In the genomic region with DNA sequence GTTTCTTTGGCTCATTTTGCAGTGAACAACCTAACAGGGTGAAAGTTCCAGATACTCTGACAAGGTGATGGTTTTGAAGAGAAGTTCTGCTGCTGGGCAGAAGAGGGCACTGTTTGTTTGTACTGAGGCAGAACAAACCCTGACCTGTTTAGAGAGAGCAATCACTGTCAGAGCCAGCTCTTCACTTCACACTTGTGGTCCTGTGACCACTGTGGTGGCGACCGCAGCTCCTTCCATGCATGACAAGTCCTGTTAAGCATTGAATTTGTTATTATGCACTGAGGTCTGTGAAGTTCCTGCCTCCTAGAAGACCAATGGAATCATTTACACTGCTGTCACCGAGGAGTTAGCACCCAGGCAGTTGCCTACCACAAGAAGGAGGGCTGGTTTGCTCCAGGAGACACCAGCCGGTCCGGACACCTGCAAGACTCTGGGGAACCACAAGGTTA, we compare ENCODE assay signal across 8 cellular contexts.
DNase-seq lines count a peak whose midpoint lies in the region; ATAC-seq and TF ChIP-seq lines count a peak whose summit lies in the region.

No MANE protein-coding gene starts in this region.

- H3K9me3 Mint-ChIP-seq in activated T-helper 1 cell treated with anti-CD3 and anti-CD28 coated beads, Interleukin-12 subunit alpha, Interleukin-12 subunit beta, Interleukin-2, Interleukin-4 antibody, amounts not matched to agents 30 ng/mL and 10 ng/mL and 1 ng/mL, durations not matched to agents 14 hours and 24 hours and 36 hours = no peaks in the 10 kb centered on the region

- H3K4me3 ChIP-seq in Panc1 (ENCODE audit: low read depth in 2 of 2, low read length in 2 of 2) (no peak overlapping the region), fibroblast of villous mesenchyme (ENCODE audit: low read depth, low read length) (no peak overlapping the region), thoracic aorta (no peak overlapping the region)

- CTCF ChIA-PET in Panc1 (lab: Charles Lee) = no interaction called here

- POLR2A ChIA-PET in Panc1 (lab: Charles Lee) = no interaction called here

- H3K27me3 Mint-ChIP-seq in activated T-helper 1 cell treated with anti-CD3 and anti-CD28 coated beads, Interleukin-12 subunit alpha, Interleukin-12 subunit beta, Interleukin-2, Interleukin-4 antibody, amounts not matched to agents 30 ng/mL and 10 ng/mL and 1 ng/mL, durations not matched to agents 14 hours and 24 hours and 36 hours (ENCODE audit: insufficient read depth) = peaks cover 2% of the 10 kb centered on the region

- H3K4me3 Mint-ChIP-seq in activated T-helper 1 cell treated with anti-CD3 and anti-CD28 coated beads, Interleukin-12 subunit alpha, Interleukin-12 subunit beta, Interleukin-2, Interleukin-4 antibody, amounts not matched to agents 30 ng/mL and 10 ng/mL and 1 ng/mL, durations not matched to agents 14 hours and 24 hours and 36 hours = no peak overlapping the region

- intact Hi-C loops in Panc1 (cut with micrococcal nuclease; ENCODE audit: unreplicated experiment) = loop anchor here (10.0 kb wide), 1 partner anchor 152 kb away; no protein-coding TSS in a partner anchor
- intact Hi-C loops in activated T-helper 1 cell treated with anti-CD3 and anti-CD28 coated beads, Interleukin-12 subunit alpha, Interleukin-12 subunit beta, Interleukin-2, Interleukin-4 antibody, amounts not matched to agents 30 ng/mL and 10 ng/mL and 1 ng/mL, durations not matched to agents 14 hours and 24 hours and 36 hours (cut with micrococcal nuclease) = loop anchor here (1.0 to 10.0 kb wide), 7 partner anchors 85 to 1540 kb away; a partner anchor contains a TSS

- no peaks in the 10 kb centered on the region for H3K4me1 ChIP-seq in Panc1 (ENCODE audit: control insufficient read depth, insufficient read depth, low read length)
- no peaks in the 10 kb centered on the region for H3K4me1 ChIP-seq in thoracic aorta (ENCODE audit: control insufficient read depth in 1 of 2, low read depth in 2 of 2)

- H3K27ac ChIP-seq in Panc1 (ENCODE audit: low read length) (no peak overlapping the region), thoracic aorta (no peak overlapping the region)

- no peaks in the 10 kb centered on the region for H3K36me3 ChIP-seq in Panc1 (ENCODE audit: control insufficient read depth, insufficient read depth, low read length)
- no peaks in the 10 kb centered on the region for H3K36me3 ChIP-seq in thoracic aorta

- TF ChIP-seq CTCF in Panc1 (IDR thresholded peaks at IDR 0.05) (peak; percentile 75), fibroblast of villous mesenchyme (IDR thresholded peaks at IDR 0.05; ENCODE audit: insufficient read depth, low read depth, low read length) (peak; percentile 64), omental fat pad (IDR thresholded peaks at IDR 0.05) (no peak), thoracic aorta (IDR thresholded peaks at IDR 0.05) (peak; percentile 55)

- no TSS peak for BruUV-seq in Panc1 (replicated peaks; lab: Mats Ljungman, UMichigan)

- H3K9me3 ChIP-seq in Panc1 (ENCODE audit: control insufficient read depth, insufficient read depth, low read depth, low read length) = no peaks in the 10 kb centered on the region
- no peaks in the 10 kb centered on the region for H3K9me3 ChIP-seq in thoracic aorta

- no peak overlapping the region for H3K27ac Mint-ChIP-seq in activated T-helper 1 cell treated with anti-CD3 and anti-CD28 coated beads, Interleukin-12 subunit alpha, Interleukin-12 subunit beta, Interleukin-2, Interleukin-4 antibody, amounts not matched to agents 30 ng/mL and 10 ng/mL and 1 ng/mL, durations not matched to agents 14 hours and 24 hours and 36 hours

- DNase-seq in DMS79 (lab: John Stamatoyannopoulos, UW) (peak; percentile 35), HT-29 (ENCODE audit: low spot score) (peak; percentile 62), Panc1 (ENCODE audit: low read depth, low spot score) (peak; percentile 46), fibroblast of villous mesenchyme (ENCODE audit: low read depth) (peak; percentile 67), omental fat pad (ENCODE audit: low spot score) (no peak), thoracic aorta (ENCODE audit: low spot score) (no peak)
- peak; percentile 49 for DNase-seq in activated T-helper 1 cell treated with anti-CD3 and anti-CD28 coated beads, Interleukin-12 subunit alpha, Interleukin-12 subunit beta, Interleukin-2, Interleukin-4 antibody, amounts not matched to agents 30 ng/mL and 10 ng/mL and 1 ng/mL, durations not matched to agents 14 hours and 24 hours and 36 hours (ENCODE audit: low spot score)

- no peaks in the 10 kb centered on the region for H3K36me3 Mint-ChIP-seq in activated T-helper 1 cell treated with anti-CD3 and anti-CD28 coated beads, Interleukin-12 subunit alpha, Interleukin-12 subunit beta, Interleukin-2, Interleukin-4 antibody, amounts not matched to agents 30 ng/mL and 10 ng/mL and 1 ng/mL, durations not matched to agents 14 hours and 24 hours and 36 hours (ENCODE audit: low read depth)

- ATAC-seq in GM21515 (IDR thresholded peaks at IDR 0.05; ENCODE audit: unreplicated experiment) (peak; percentile 99), Panc1 (peak; percentile 92), omental fat pad (ENCODE audit: low FRiP score) (peak; percentile 71), thoracic aorta (ENCODE audit: insufficient number of reproducible peaks, low FRiP score, low read depth) (peak; percentile 88)

- in situ Hi-C loops in Panc1 (cut with HindIII; ENCODE audit: low pct_unique_long_range_greater_than_20kb, low sequenced_read_pairs) = no loop called here

- H3K4me1 Mint-ChIP-seq in activated T-helper 1 cell treated with anti-CD3 and anti-CD28 coated beads, Interleukin-12 subunit alpha, Interleukin-12 subunit beta, Interleukin-2, Interleukin-4 antibody, amounts not matched to agents 30 ng/mL and 10 ng/mL and 1 ng/mL, durations not matched to agents 14 hours and 24 hours and 36 hours (ENCODE audit: low read depth) = no peaks in the 10 kb centered on the region

- no peaks in the 10 kb centered on the region for H3K27me3 ChIP-seq in Panc1 (ENCODE audit: control insufficient read depth, insufficient read depth, low read length)
- no peaks in the 10 kb centered on the region for H3K27me3 ChIP-seq in thoracic aorta (replicated peaks; ENCODE audit: insufficient read depth)

Comparison
In these comparisons a context has a peak if more than half of its experiments do, and no peak if none do; other contexts are left out.
1. DNase-seq: peak in DMS79 (single experiment), HT-29 (single experiment), Panc1 (single experiment), activated T-helper 1 cell treated with anti-CD3 and anti-CD28 coated beads, Interleukin-12 subunit alpha, Interleukin-12 subunit beta, Interleukin-2, Interleukin-4 antibody, amounts not matched to agents 30 ng/mL and 10 ng/mL and 1 ng/mL, durations not matched to agents 14 hours and 24 hours and 36 hours (single experiment) and fibroblast of villous mesenchyme (single experiment); none in omental fat pad (single experiment) and thoracic aorta (single experiment).
2. CTCF ChIP-seq: peak in Panc1 (single experiment), fibroblast of villous mesenchyme (single experiment) and thoracic aorta (single experiment); none in omental fat pad (0 of 3).
3. Peak in every context shown above with its lines, with median percentiles within 50 percentile points of each other: ATAC-seq.